In the genomic region with DNA sequence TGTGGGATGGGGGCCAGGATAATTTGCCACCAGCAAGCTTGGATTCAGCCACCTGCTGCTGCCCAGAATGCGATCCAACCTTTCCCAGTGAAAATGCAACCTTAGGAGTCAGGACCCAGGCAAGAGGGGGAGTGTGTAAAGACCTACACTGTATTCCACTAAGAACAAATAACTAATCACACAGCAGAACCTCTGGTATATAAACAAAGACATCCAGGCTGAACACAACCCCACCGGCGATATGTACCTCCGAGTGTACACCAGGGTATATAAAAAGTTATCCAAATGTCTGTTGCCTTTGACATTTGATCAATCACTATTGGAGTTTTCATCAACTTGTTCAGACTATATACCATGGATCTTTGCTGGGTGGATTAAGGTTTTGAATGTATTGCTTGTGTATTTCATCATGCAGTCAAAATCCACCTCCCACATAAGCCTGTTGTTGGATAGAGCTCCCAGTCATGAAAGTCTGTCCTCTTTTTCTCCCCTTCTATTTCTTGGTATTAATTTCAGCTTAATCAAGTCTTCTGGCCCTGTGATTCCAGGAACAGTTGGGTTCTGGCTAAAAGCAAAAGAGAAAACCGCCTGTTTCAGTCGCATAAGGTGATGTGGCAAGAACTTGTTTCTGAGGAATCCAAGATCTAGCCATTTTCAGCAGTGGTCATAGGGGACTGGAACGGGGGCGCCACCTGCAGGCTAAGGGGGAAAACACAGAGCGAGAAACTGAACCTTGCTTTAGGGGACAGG, we compare ENCODE assay signal across 8 cellular contexts.
DNase-seq lines count a peak whose midpoint lies in the region; ATAC-seq lines count a peak whose summit lies in the region.

No MANE protein-coding gene starts in this region.

- DNase-seq in GM03348 (ENCODE audit: low spot score) (peak; percentile 86), NCI-H345 treated with DMSO at 0.1 percent for 48 hours (lab: John Stamatoyannopoulos, UW; ENCODE audit: unreplicated experiment) (peak; percentile 20), cerebellar cortex (ENCODE audit: low spot score) (peak; percentile 86), left lobe of liver (ENCODE audit: low spot score) (peak; percentile 79)
- peak; percentile 76 to 77 for DNase-seq in activated CD4-positive, alpha-beta T cell treated with anti-CD3 and anti-CD28 coated beads for 24 hours (ENCODE audit: low read depth in 2 of 2)
- DNase-seq in stimulated activated CD4-positive, alpha-beta T cell treated with anti-CD3 and anti-CD28 coated beads, Interleukin-4, amount 100 ng/mL, for 1 hour = peak; percentile 84

- ATAC-seq in HG02885 (IDR thresholded peaks at IDR 0.05; ENCODE audit: poor library complexity, unreplicated experiment) (peak; percentile 90), left lobe of liver (peak; percentile 96), GM21619 (IDR thresholded peaks at IDR 0.05; ENCODE audit: unreplicated experiment) (no peak)

Comparison
In these comparisons a context has a peak if more than half of its experiments do, and no peak if none do; other contexts are left out.
1. DNase-seq: peak in every context shown above with its lines; median percentile 86 in GM03348; 86 in cerebellar cortex; 84 in stimulated activated CD4-positive, alpha-beta T cell treated with anti-CD3 and anti-CD28 coated beads, Interleukin-4, amount 100 ng/mL, for 1 hour; 79 in left lobe of liver; 76 in activated CD4-positive, alpha-beta T cell treated with anti-CD3 and anti-CD28 coated beads for 24 hours; 20 in NCI-H345 treated with DMSO at 0.1 percent for 48 hours.